20 cellular contexts compared by ENCODE assay signal in the genomic region with DNA sequence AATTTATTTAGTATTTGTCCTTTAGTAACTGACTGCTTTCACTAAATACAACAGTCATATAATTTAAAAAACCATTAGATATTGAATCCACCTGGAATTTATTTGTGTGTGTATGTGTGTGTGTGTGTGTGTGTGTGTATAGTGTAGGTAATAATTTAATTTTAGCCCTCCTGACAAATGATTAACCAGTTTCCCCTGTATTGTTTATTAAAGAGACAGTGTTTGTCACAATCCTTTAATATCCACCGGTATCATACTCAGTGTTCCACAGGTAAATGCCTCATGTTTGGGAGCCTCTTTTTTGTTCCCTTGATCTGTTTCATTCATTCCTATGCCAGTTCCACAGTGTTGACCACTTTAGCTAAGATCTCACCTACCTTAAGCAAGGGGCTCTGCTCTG.
"Had no signal": no experiment of that assay in that cellular context is flagged by ENCODE, and none has a peak within 500 bp of the region (broad histone marks: within the 10 kb centered on the region; RNA-seq: fewer than 3 reads in every experiment).

No MANE protein-coding gene starts in this region.

- H3K9me3 ChIP-seq: neutrophil, prostate gland, right atrium auricular region, sigmoid colon, testis, tibial artery had no signal

- DNase-seq: dorsolateral prefrontal cortex; effector CD4-positive, alpha-beta T cell; kidney; left ventricle myocardium superior; natural killer cell; sigmoid colon; stimulated activated CD4-positive, alpha-beta T cell treated with anti-CD3 and anti-CD28 coated beads, Interleukin-4, amount 100 ng/mL, for 4 hours; stimulated activated naive CD8-positive, alpha-beta T cell treated with anti-CD3 and anti-CD28 coated beads, Interleukin-15, Interleukin-2, amounts not matched to agents 100 U/mL and 50 U/mL, for 24 hours; substantia nigra; testis; tibial artery had no signal

- FAIRE-seq: colon, frontal cortex, kidney had no signal

- H3K4me3 ChIP-seq: dorsolateral prefrontal cortex, hepatocyte, lung, prostate gland, right atrium auricular region, sigmoid colon, testis, tibial artery had no signal

- H2AFZ ChIP-seq: hepatocyte, parathyroid adenoma had no signal

- H3K27ac ChIP-seq: dorsolateral prefrontal cortex, hepatocyte, neutrophil, parathyroid adenoma, sigmoid colon, testis, tibial artery had no signal

- H3K79me2 ChIP-seq: hepatocyte, parathyroid adenoma had no signal

- H3K9ac ChIP-seq: parathyroid adenoma had no signal

- H3K27me3 ChIP-seq: hepatocyte, right atrium auricular region, testis, tibial artery had no signal

- H3K36me3 ChIP-seq: neutrophil, prostate gland, right atrium auricular region, sigmoid colon, tibial artery had no signal

- H3K4me1 ChIP-seq: sigmoid colon had no signal

- H3K4me2 ChIP-seq: hepatocyte had no signal

- ATAC-seq: natural killer cell; stimulated activated memory B cell treated with anti-CD40 and anti-IgM and Interleukin-4, amounts not matched to agents 10 μg/mL and 1 μg/mL and 100 μg/mL, for 72 hours; stimulated activated naive CD8-positive, alpha-beta T cell treated with anti-CD3 and anti-CD28 coated beads, Interleukin-15, Interleukin-2, amounts not matched to agents 100 U/mL and 50 U/mL, for 24 hours had no signal
